Comparison of ENCODE assay signal across 23 cellular contexts in the genomic region with DNA sequence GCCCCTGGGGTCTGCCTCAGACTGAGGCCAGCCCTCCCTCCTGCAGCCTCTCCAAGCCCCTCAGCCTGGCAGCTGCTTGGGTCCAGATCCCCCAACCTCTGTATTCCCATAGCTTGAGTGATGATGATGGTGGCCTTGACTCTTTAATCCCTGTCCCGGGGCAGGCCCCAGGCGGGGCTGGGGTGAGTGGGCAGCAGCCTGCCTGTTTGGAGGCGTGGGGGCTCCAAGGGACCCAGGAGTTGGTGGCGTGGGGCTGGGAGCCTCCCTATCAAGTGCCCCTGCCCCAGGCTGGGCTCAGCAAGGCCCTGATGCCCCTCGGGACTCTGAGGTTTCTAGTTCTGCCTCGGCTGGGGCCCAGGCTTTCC. TPM values are rescaled to one million over a fixed set of nuclear protein-coding genes. Genes with fewer than 3 reads are reported as not detected.
A peak's percentile ranks its signal among the peaks of the same experiment; 100 is the strongest.
DNase-seq lines count a peak whose midpoint lies in the region; ATAC-seq and TF ChIP-seq lines count a peak whose summit lies in the region.
"Had no signal": no experiment of that assay in that cellular context is flagged by ENCODE, and none has a peak within 500 bp of the region (broad histone marks: within the 10 kb centered on the region; RNA-seq: fewer than 3 reads in every experiment).

No MANE protein-coding gene starts in this region.

- H4K8ac ChIP-seq in neuronal stem cell (ENCODE audit: low read depth, low read length), result no peak overlapping the region

- H2BK12ac ChIP-seq in neuronal stem cell (ENCODE audit: low read length), result no peak overlapping the region

- H3K4me3 ChIP-seq in BLaER1 (peak overlapping the region; percentile 30; the same call in 1 of the 2 replicates), OCI-LY3 (ENCODE audit: low read length) (no peak overlapping the region), endodermal cell (ENCODE audit: low read length) (no peak overlapping the region), neuronal stem cell (ENCODE audit: low read length in 2 of 2) (no peak overlapping the region)
- H3K4me3 ChIP-seq: HAP-1, SK-N-MC had no signal

- peaks cover 74% of the 10 kb centered on the region for H3K4me1 ChIP-seq in BLaER1
- H3K4me1 ChIP-seq in OCI-LY3 (ENCODE audit: low read length), result peaks cover 28% of the 10 kb centered on the region
- H3K4me1 ChIP-seq in endodermal cell (ENCODE audit: control insufficient read depth, insufficient read depth, low read length), result no peaks in the 10 kb centered on the region
- no peaks in the 10 kb centered on the region for H3K4me1 ChIP-seq in neuronal stem cell (ENCODE audit: control insufficient read depth in 2 of 2, insufficient read depth in 1 of 2, low read depth in 1 of 2, low read length in 2 of 2)
- H3K4me1 ChIP-seq: HAP-1 had no signal

- ATAC-seq in HG02678 (IDR thresholded peaks at IDR 0.05; ENCODE audit: unreplicated experiment) (no peak), HG02973 (IDR thresholded peaks at IDR 0.05; ENCODE audit: unreplicated experiment) (no peak), HG03139 (IDR thresholded peaks at IDR 0.05; ENCODE audit: unreplicated experiment) (no peak), GM18861 (IDR thresholded peaks at IDR 0.05; ENCODE audit: unreplicated experiment) (no peak)

- no peak overlapping the region for H2BK120ac ChIP-seq in neuronal stem cell (ENCODE audit: low read depth, low read length)

- H3K27ac ChIP-seq in BLaER1 (peak overlapping the region; percentile 85), OCI-LY3 (ENCODE audit: low read length) (no peak overlapping the region), endodermal cell (ENCODE audit: low read depth, low read length) (no peak overlapping the region), neuronal stem cell (replicated peaks; ENCODE audit: low read length) (no peak overlapping the region)
- H3K27ac ChIP-seq: HL-60, SK-N-MC had no signal

- H3K9ac ChIP-seq in BLaER1 (peak overlapping the region; percentile 66), OCI-LY3 (ENCODE audit: low read length) (no peak overlapping the region), endodermal cell (ENCODE audit: extremely low read depth, low read length, poor library complexity, severe bottlenecking) (no peak overlapping the region), neuronal stem cell (ENCODE audit: low read depth, low read length, poor library complexity) (peak overlapping the region; percentile 4)

- H3K9me3 Mint-ChIP-seq in endodermal cell, result no peaks in the 10 kb centered on the region
- H3K9me3 Mint-ChIP-seq: CD4-positive, CD25-positive, alpha-beta regulatory T cell had no signal

- H3K4me3 Mint-ChIP-seq in endodermal cell, result no peak overlapping the region
- H3K4me3 Mint-ChIP-seq: CD4-positive, CD25-positive, alpha-beta regulatory T cell had no signal

- H3K4me1 Mint-ChIP-seq in endodermal cell, result no peaks in the 10 kb centered on the region

- no peak overlapping the region for H4K91ac ChIP-seq in neuronal stem cell (ENCODE audit: low read depth, low read length, poor library complexity)

- no peak overlapping the region for H2AK5ac ChIP-seq in neuronal stem cell (ENCODE audit: low read depth, low read length)

- H2BK15ac ChIP-seq in neuronal stem cell (ENCODE audit: low read length), result no peak overlapping the region

- H3K79me2 ChIP-seq in OCI-LY3 (ENCODE audit: low read length), result no peaks in the 10 kb centered on the region

- H3K27ac Mint-ChIP-seq in endodermal cell, result no peak overlapping the region
- H3K27ac Mint-ChIP-seq: CD4-positive, CD25-positive, alpha-beta regulatory T cell had no signal

- H2BK5ac ChIP-seq in neuronal stem cell (ENCODE audit: low read length), result peak overlapping the region; percentile 82

- H3K27me3 Mint-ChIP-seq in endodermal cell (ENCODE audit: insufficient read depth), result no peaks in the 10 kb centered on the region
- H3K27me3 Mint-ChIP-seq: CD4-positive, CD25-positive, alpha-beta regulatory T cell had no signal

- H3K36me3 Mint-ChIP-seq in endodermal cell (ENCODE audit: low read depth), result peaks cover 40% of the 10 kb centered on the region

- no peak overlapping the region for H3K4ac ChIP-seq in neuronal stem cell (ENCODE audit: low read length)

- peak overlapping the region; percentile 48 for H3K18ac ChIP-seq in neuronal stem cell (ENCODE audit: low read length)

- peak overlapping the region; percentile 94 for H3K4me2 ChIP-seq in BLaER1
- peak overlapping the region; percentile 39 for H3K4me2 ChIP-seq in OCI-LY3 (ENCODE audit: low read length)
- H3K4me2 ChIP-seq in neuronal stem cell (ENCODE audit: insufficient read depth, low read length, poor library complexity, severe bottlenecking), result no peak overlapping the region

- H3K14ac ChIP-seq in neuronal stem cell (ENCODE audit: low read length), result peak overlapping the region; percentile 38

- TF ChIP-seq CTCF in OCI-LY3 (IDR thresholded peaks at IDR 0.05; ENCODE audit: low read depth, low read length), result no peak
- no peak for TF ChIP-seq CTCF in endodermal cell (conservative IDR thresholded peaks at IDR 0.05)

- H4K20me1 ChIP-seq in BLaER1 (0 out of 2 replicates have a peak, but pooled peaks cover 2% of the 10 kb centered on the region), OCI-LY3 (ENCODE audit: insufficient read depth, low read length) (peaks cover 13% of the 10 kb centered on the region; the same call in 1 of the 2 replicates)

- H3K23ac ChIP-seq in neuronal stem cell (ENCODE audit: low read depth, low read length, poor library complexity), result peak overlapping the region; percentile 73

- 93% methylated on average over 6 of the region's 6 CpGs; no CpG with 5 or more reads in 1 of the 2 experiments for WGBS in endodermal cell (ENCODE audit: insufficient coverage in 1 of 2, insufficient read length in 1 of 2), 2 experiments
- no CpG with 5 or more reads among the region's 6 CpGs for WGBS in neuronal stem cell (ENCODE audit: extremely low coverage in 2 of 2, insufficient read length in 2 of 2, insufficient replicate concordance in 1 of 2), 2 donors

- DNase-seq in endodermal cell, result peak; percentile 34
- DNase-seq in neuronal stem cell (ENCODE audit: low spot score), result no peak
- DNase-seq: CD4-positive, CD25-positive, alpha-beta regulatory T cell; EL; GF-D8; KBM-7; MM.1S; NCI-H1092 treated with DMSO at 0.1 percent for 48 hours; NCI-H1436 treated with DMSO at 0.1 percent for 48 hours; NCI-H2029; NCI-H226; NCI-H510A treated with DMSO at 0.1 percent for 48 hours; NCI-H774; SHP77 treated with DMSO at 0.1 percent for 48 hours had no signal

- H3K79me1 ChIP-seq in neuronal stem cell (ENCODE audit: low read depth, low read length), result peaks cover 6% of the 10 kb centered on the region

- H3K27me3 ChIP-seq in BLaER1, result no peaks in the 10 kb centered on the region
- H3K27me3 ChIP-seq in OCI-LY3 (ENCODE audit: low read depth, low read length), result no peaks in the 10 kb centered on the region
- H3K27me3 ChIP-seq in endodermal cell (ENCODE audit: control insufficient read depth, insufficient read depth, low read length, poor library complexity, severe bottlenecking), result no peaks in the 10 kb centered on the region
- H3K27me3 ChIP-seq in neuronal stem cell (ENCODE audit: control insufficient read depth in 3 of 3, insufficient read depth in 3 of 3, low read depth in 1 of 3, low read length in 3 of 3), result no peaks in the 10 kb centered on the region

- H3K36me3 ChIP-seq in BLaER1 (peaks cover 64% of the 10 kb centered on the region), OCI-LY3 (replicated peaks; ENCODE audit: low read depth, low read length) (peaks cover 31% of the 10 kb centered on the region), endodermal cell (ENCODE audit: control insufficient read depth, insufficient read depth, low read length) (peaks cover 21% of the 10 kb centered on the region), neuronal stem cell (replicated peaks in 1 of 2; ENCODE audit: control insufficient read depth in 2 of 2, insufficient read depth in 2 of 2, low read length in 2 of 2) (peaks cover 20 to 77% of the 10 kb centered on the region in 2 donors)

- H2AFZ ChIP-seq in OCI-LY3 (ENCODE audit: low read depth, low read length) (no peak overlapping the region), neuronal stem cell (ENCODE audit: low read length) (no peak overlapping the region)

- H3K9me3 ChIP-seq in BLaER1 (no peaks in the 10 kb centered on the region), OCI-LY3 (ENCODE audit: insufficient read depth, low read length) (no peaks in the 10 kb centered on the region), endodermal cell (ENCODE audit: control insufficient read depth, low read length) (no peaks in the 10 kb centered on the region), neuronal stem cell (replicated peaks in 1 of 2; ENCODE audit: control insufficient read depth in 2 of 2, insufficient read depth in 1 of 2, low read depth in 1 of 2, low read length in 2 of 2) (peaks cover 0 to 2% of the 10 kb centered on the region in 2 donors)
- H3K9me3 ChIP-seq: HAP-1 had no signal

RNA-seq across cellular contexts. Expression of gene PPIL2, which starts 22.5 kb away (rescaled TPM):
- 10 to 100 TPM; 39.9 to 41.2 TPM for total RNA-seq in endodermal cell
- polyA plus RNA-seq in endodermal cell (2013, experiment 1 of 2), result 39.4 TPM
- 35.8 TPM for polyA plus RNA-seq in endodermal cell (2013, experiment 2 of 2)
- 23.0 TPM for polyA plus RNA-seq in neuronal stem cell (2013, experiment 1 of 2)
- 23.7 TPM for polyA plus RNA-seq in neuronal stem cell (2013, experiment 2 of 2)

RNA-seq across cellular contexts. Expression of gene SDF2L1, which starts 46.2 kb away (rescaled TPM):
- total RNA-seq in endodermal cell, result 10 to 100 TPM; 30.3 to 61.4 TPM
- polyA plus RNA-seq in endodermal cell (2013, experiment 1 of 2), result 17.6 TPM
- 20.9 TPM for polyA plus RNA-seq in endodermal cell (2013, experiment 2 of 2)
- 9.6 TPM for polyA plus RNA-seq in neuronal stem cell (2013, experiment 1 of 2)
- polyA plus RNA-seq in neuronal stem cell (2013, experiment 2 of 2), result 9.4 TPM

RNA-seq across cellular contexts. Expression of gene YPEL1, which starts 47.3 kb away (rescaled TPM):
- total RNA-seq in endodermal cell, result 10 to 100 TPM; 13.4 to 23.4 TPM
- 27.1 TPM for polyA plus RNA-seq in endodermal cell (2013, experiment 1 of 2)
- 27.2 TPM for polyA plus RNA-seq in endodermal cell (2013, experiment 2 of 2)
- polyA plus RNA-seq in neuronal stem cell (2013, experiment 1 of 2), result 27.0 TPM
- polyA plus RNA-seq in neuronal stem cell (2013, experiment 2 of 2), result 27.1 TPM

RNA-seq across cellular contexts. Expression of gene CCDC116, which starts 55.8 kb away (rescaled TPM):
- total RNA-seq in endodermal cell, result under 1 TPM; 0.46 to 0.84 TPM
- 0.53 TPM for polyA plus RNA-seq in endodermal cell (2013, experiment 1 of 2)
- 0.41 TPM for polyA plus RNA-seq in endodermal cell (2013, experiment 2 of 2)
- polyA plus RNA-seq in neuronal stem cell (2013, experiment 1 of 2), result 0.10 TPM
- polyA plus RNA-seq in neuronal stem cell (2013, experiment 2 of 2), result 0.18 TPM
- total RNA-seq: CD4-positive, CD25-positive, alpha-beta regulatory T cell had no signal
- polyA plus RNA-seq: CD4-positive, CD25-positive, alpha-beta regulatory T cell had no signal

RNA-seq across cellular contexts. Expression of gene YDJC, which starts 58.5 kb away (rescaled TPM):
- total RNA-seq in endodermal cell, result 10 to 100 TPM; 16.4 to 19.9 TPM
- 11.6 TPM for polyA plus RNA-seq in endodermal cell (2013, experiment 1 of 2)
- polyA plus RNA-seq in endodermal cell (2013, experiment 2 of 2), result 11.3 TPM
- 14.9 TPM for polyA plus RNA-seq in neuronal stem cell (2013, experiment 1 of 2)
- 14.0 TPM for polyA plus RNA-seq in neuronal stem cell (2013, experiment 2 of 2)

Comparison
In these comparisons a context has a peak if more than half of its experiments do, and no peak if none do; other contexts are left out.
1. H3K9ac ChIP-seq: peak in BLaER1 (single experiment) and neuronal stem cell (single experiment); none in OCI-LY3 (single experiment) and endodermal cell (single experiment).